In genomic region chr15:80822666-80823065, GRCh38 we compare ENCODE assay signal across 29 cellular contexts. TPM values are rescaled to one million over a fixed set of nuclear protein-coding genes. Genes with fewer than 3 reads are reported as not detected.
DNase-seq lines count a peak whose midpoint lies in the region; ATAC-seq and TF ChIP-seq lines count a peak whose summit lies in the region.
"Had no signal": no experiment of that assay in that cellular context is flagged by ENCODE, and none has a peak within 500 bp of the region (broad histone marks: within the 10 kb centered on the region; RNA-seq: fewer than 3 reads in every experiment).

No MANE protein-coding gene starts in this region.

- H3K9me3 Mint-ChIP-seq in brain: peaks cover 0 to 7% (median 0%) of the 10 kb centered on the region in 5 experiments
- H3K9me3 Mint-ChIP-seq in osteocyte (ENCODE audit: unreplicated experiment): no peaks in the 10 kb centered on the region
- H3K9me3 Mint-ChIP-seq: activated T-cell treated with anti-CD3 and anti-CD28 coated beads, Interleukin-2, amount 50 U/mL, for 4 hours; IgD-negative memory B cell had no signal

- H3K36me3 Mint-ChIP-seq in brain: no peaks in the 10 kb centered on the region
- H3K36me3 Mint-ChIP-seq in osteocyte (ENCODE audit: unreplicated experiment): peaks cover 92% of the 10 kb centered on the region
- H3K36me3 Mint-ChIP-seq: activated CD8-positive, alpha-beta memory T cell treated with anti-CD3 and anti-CD28 coated beads, Interleukin-2, amount 10 ng/mL, durations not matched to agents 7 days and 5 days had no signal

- H3K27ac Mint-ChIP-seq in brain: peak overlapping the region in 4 of 5 experiments; percentile 43 to 75 (median 53)
- peak overlapping the region; percentile 35 for H3K27ac Mint-ChIP-seq in osteocyte (ENCODE audit: unreplicated experiment)
- H3K27ac Mint-ChIP-seq: activated CD8-positive, alpha-beta memory T cell treated with anti-CD3 and anti-CD28 coated beads, Interleukin-2, amount 10 ng/mL, durations not matched to agents 7 days and 5 days; IgD-negative memory B cell; progenitor cell of endocrine pancreas had no signal

- H3K4me1 Mint-ChIP-seq in brain: peaks cover 15% of the 10 kb centered on the region
- H3K4me1 Mint-ChIP-seq in osteocyte (ENCODE audit: unreplicated experiment): peaks cover 39% of the 10 kb centered on the region
- H3K4me1 Mint-ChIP-seq: activated CD8-positive, alpha-beta memory T cell treated with anti-CD3 and anti-CD28 coated beads, Interleukin-2, amount 10 ng/mL, durations not matched to agents 7 days and 5 days had no signal

- H3K4me3 Mint-ChIP-seq in brain: peak overlapping the region in 1 of 5 experiments; percentile 18
- no peak overlapping the region for H3K4me3 Mint-ChIP-seq in osteocyte (ENCODE audit: unreplicated experiment)
- H3K4me3 Mint-ChIP-seq: activated CD8-positive, alpha-beta memory T cell treated with anti-CD3 and anti-CD28 coated beads, Interleukin-2, amount 10 ng/mL, durations not matched to agents 7 days and 5 days; activated T-cell treated with anti-CD3 and anti-CD28 coated beads, Interleukin-2, amount 50 U/mL, for 4 hours; IgD-negative memory B cell had no signal

- no peak for TF ChIP-seq CTCF in brain (conservative IDR thresholded peaks at IDR 0.05)
- TF ChIP-seq CTCF in osteocyte (IDR thresholded peaks at IDR 0.05): no peak

- H3K27me3 Mint-ChIP-seq in brain (peaks cover 11% of the 10 kb centered on the region), osteocyte (ENCODE audit: unreplicated experiment) (no peaks in the 10 kb centered on the region)

- ATAC-seq in HG02884 (IDR thresholded peaks at IDR 0.05; ENCODE audit: unreplicated experiment): no peak
- ATAC-seq: activated CD8-positive, alpha-beta memory T cell treated with anti-CD3 and anti-CD28 coated beads, Interleukin-2, amount 10 ng/mL, durations not matched to agents 7 days and 5 days; activated T-cell treated with anti-CD3 and anti-CD28 coated beads, Interleukin-2, amount 50 U/mL, for 4 hours; foreskin keratinocyte; sciatic nerve had no signal

- DNase-seq in DMS 273 (lab: John Stamatoyannopoulos, UW; ENCODE audit: unreplicated experiment) (peak; percentile 91), NCI-H2171 treated with DMSO at 0.1 percent for 48 hours (lab: John Stamatoyannopoulos, UW) (peak; percentile 94), osteocyte (ENCODE audit: extremely low spot score, unreplicated experiment) (no peak), dedifferentiated amniotic fluid mesenchymal stem cell (ENCODE audit: extremely low spot score) (no peak), NCI-H1436 (lab: John Stamatoyannopoulos, UW) (no peak), D341Med (ENCODE audit: low spot score) (no peak)
- DNase-seq: activated CD4-positive, alpha-beta T cell treated with anti-CD3 and anti-CD28 coated beads, Interleukin-2, amount 50 U/mL, for 4 hours; activated gamma-delta T cell treated with Interleukin-2 at 50 U/mL for 16 hours; activated T-cell treated with anti-CD3 and anti-CD28 coated beads, Interleukin-2, amount 50 U/mL, for 4 hours; BE2C; central memory CD4-positive, alpha-beta T cell; esophagus squamous epithelium; foreskin keratinocyte; head of caudate nucleus; left ventricle myocardium inferior; mesendoderm; MV-4-11; naive B cell; NCI-H1436 treated with DMSO at 0.1 percent for 48 hours; stimulated activated CD4-positive, alpha-beta T cell treated with anti-CD3 and anti-CD28 coated beads, Interleukin-12 subunit alpha, Interleukin-12 subunit beta, amount 100 ng/mL, for 4 hours; stimulated activated CD4-positive, alpha-beta T cell treated with anti-CD3 and anti-CD28 coated beads, Interleukin-4, amount 100 ng/mL, for 1 hour; tibial artery had no signal

RNA-seq across cellular contexts. Expression of gene CEMIP, which starts 43.5 kb away (rescaled TPM):
- 4.5 TPM for polyA plus RNA-seq in brain (ENCODE audit: insufficient read depth, low read depth, low replicate concordance)
- total RNA-seq in osteocyte: 445 and 457 TPM in 2 replicates
- total RNA-seq: activated CD8-positive, alpha-beta memory T cell treated with anti-CD3 and anti-CD28 coated beads, Interleukin-2, amount 10 ng/mL, durations not matched to agents 7 days and 5 days; T-helper 1 cell treated with Interleukin-12 subunit alpha and Interleukin-12 subunit beta and Interleukin-4 antibody, amounts not matched to agents 30 ng/mL and 1 ng/mL, for 36 hours had no signal
- polyA plus RNA-seq: IgD-negative memory B cell had no signal

Comparison
In these comparisons a context has a peak if more than half of its experiments do, and no peak if none do; other contexts are left out.
1. DNase-seq: peak in DMS 273 (single experiment) and NCI-H2171 treated with DMSO at 0.1 percent for 48 hours (single experiment); none in osteocyte (single experiment), dedifferentiated amniotic fluid mesenchymal stem cell (single experiment), NCI-H1436 (single experiment) and D341Med (single experiment).